ENCODE assay signal across 30 cellular contexts in genomic region chrX:129955682-129956081, GRCh38. TPM values are rescaled to one million over a fixed set of nuclear protein-coding genes. Genes with fewer than 3 reads are reported as not detected.
DNase-seq lines count a peak whose midpoint lies in the region; FAIRE-seq and TF ChIP-seq lines count a peak whose summit lies in the region.
"Had no signal": no experiment of that assay in that cellular context is flagged by ENCODE, and none has a peak within 500 bp of the region (broad histone marks: within the 10 kb centered on the region; RNA-seq: fewer than 3 reads in every experiment).

No MANE protein-coding gene starts in this region.

- H3K36me3 Mint-ChIP-seq in activated CD4-positive, alpha-beta T cell treated with anti-CD3 and anti-CD28 coated beads, Interleukin-2, amount 10 ng/mL, durations not matched to agents 7 days and 5 days (ENCODE audit: low read depth): peaks cover 2% of the 10 kb centered on the region
- H3K36me3 Mint-ChIP-seq in brain: no peaks in the 10 kb centered on the region
- no peaks in the 10 kb centered on the region for H3K36me3 Mint-ChIP-seq in progenitor cell of endocrine pancreas (ENCODE audit: insufficient read depth)

- H3K27ac ChIP-seq in transverse colon: no peak overlapping the region
- H3K27ac ChIP-seq in RWPE1: no peak overlapping the region
- H3K27ac ChIP-seq: A549, ascending aorta, dorsolateral prefrontal cortex, gastrocnemius medialis, testis, uterus had no signal

- peak; percentile 26 for FAIRE-seq in GM12891 (lab: Jason Lieb, UNC)
- FAIRE-seq: A549 had no signal

- no peaks in the 10 kb centered on the region for H3K27me3 ChIP-seq in transverse colon
- H3K27me3 ChIP-seq: ascending aorta, gastrocnemius medialis, testis, uterus had no signal

- no peaks in the 10 kb centered on the region for H3K9me3 Mint-ChIP-seq in activated CD4-positive, alpha-beta T cell treated with anti-CD3 and anti-CD28 coated beads, Interleukin-2, amount 10 ng/mL, durations not matched to agents 7 days and 5 days
- H3K9me3 Mint-ChIP-seq in brain (peaks cover 0 to 19% (median 0%) of the 10 kb centered on the region in 5 experiments), progenitor cell of endocrine pancreas (ENCODE audit: low read depth) (peaks cover 11% of the 10 kb centered on the region)

- no peak overlapping the region for H3K4me3 ChIP-seq in transverse colon
- H3K4me3 ChIP-seq: A549, ascending aorta, dorsolateral prefrontal cortex, gastrocnemius medialis, testis, uterus had no signal

- TF ChIP-seq CTCF in brain (conservative IDR thresholded peaks at IDR 0.05) (no peak), progenitor cell of endocrine pancreas (IDR thresholded peaks at IDR 0.05; ENCODE audit: unreplicated experiment) (no peak), transverse colon (IDR thresholded peaks at IDR 0.05) (no peak), GM10248 (IDR thresholded peaks at IDR 0.05; ENCODE audit: control extremely low read depth, extremely low read depth, low read depth, missing control alignments) (no peak), RWPE1 (conservative IDR thresholded peaks at IDR 0.05; ENCODE audit: low read depth) (no peak)

- no peak for TF ChIP-seq EP300 in transverse colon (IDR thresholded peaks at IDR 0.05; ENCODE audit: low read depth)

- POLR2A ChIA-PET in activated CD4-positive, alpha-beta T cell treated with anti-CD3 and anti-CD28 coated beads, Interleukin-2, amount 10 ng/mL, durations not matched to agents 7 days and 5 days (lab: Charles Lee): no interaction called here
- POLR2A ChIA-PET in GM10248 (lab: Yijun Ruan, JAX) (no interaction called here), RWPE1 (lab: Yijun Ruan, JAX; ENCODE audit: low non-redundant PET) (no interaction called here)

- peaks cover 10% of the 10 kb centered on the region for H3K27me3 Mint-ChIP-seq in activated CD4-positive, alpha-beta T cell treated with anti-CD3 and anti-CD28 coated beads, Interleukin-2, amount 10 ng/mL, durations not matched to agents 7 days and 5 days
- H3K27me3 Mint-ChIP-seq in brain: peaks cover 43% of the 10 kb centered on the region
- H3K27me3 Mint-ChIP-seq in progenitor cell of endocrine pancreas: peaks cover 42% of the 10 kb centered on the region

- H3K4me3 Mint-ChIP-seq in activated CD4-positive, alpha-beta T cell treated with anti-CD3 and anti-CD28 coated beads, Interleukin-2, amount 10 ng/mL, durations not matched to agents 7 days and 5 days: peak overlapping the region; percentile 30
- H3K4me3 Mint-ChIP-seq in brain (peak overlapping the region in 4 of 5 experiments; percentile 20 to 61 (median 29)), progenitor cell of endocrine pancreas (ENCODE audit: low read depth) (peak overlapping the region; percentile 20)

- H3K27ac Mint-ChIP-seq in activated CD4-positive, alpha-beta T cell treated with anti-CD3 and anti-CD28 coated beads, Interleukin-2, amount 10 ng/mL, durations not matched to agents 7 days and 5 days: no peak overlapping the region
- H3K27ac Mint-ChIP-seq in brain: peak overlapping the region in 1 of 5 experiments; percentile 38
- H3K27ac Mint-ChIP-seq in progenitor cell of endocrine pancreas: no peak overlapping the region
- H3K27ac Mint-ChIP-seq: H9 had no signal

- WGBS in transverse colon (ENCODE audit: low coverage in 1 of 2), 2 donors: 96 to 100% methylated on average over 1 to 3 of the region's 3 CpGs

- peaks cover 36% of the 10 kb centered on the region for H3K4me1 Mint-ChIP-seq in activated CD4-positive, alpha-beta T cell treated with anti-CD3 and anti-CD28 coated beads, Interleukin-2, amount 10 ng/mL, durations not matched to agents 7 days and 5 days
- H3K4me1 Mint-ChIP-seq in brain: peaks cover 41% of the 10 kb centered on the region
- H3K4me1 Mint-ChIP-seq in progenitor cell of endocrine pancreas (ENCODE audit: low read depth): peaks cover 9% of the 10 kb centered on the region

- DNase-seq in activated CD4-positive, alpha-beta T cell treated with anti-CD3 and anti-CD28 coated beads, Interleukin-2, amount 10 ng/mL, durations not matched to agents 7 days and 5 days: no peak
- no peak for DNase-seq in activated CD4-positive, alpha-beta T cell treated with anti-CD3 and anti-CD28 coated beads for 48 hours
- DNase-seq in GM12891 (ENCODE audit: insufficient read length, low spot score) (no peak), progenitor cell of endocrine pancreas (ENCODE audit: low spot score, unreplicated experiment) (no peak), transverse colon (no peak), GM10248 (ENCODE audit: extremely low spot score) (no peak), RWPE1 (ENCODE audit: low spot score) (no peak)
- DNase-seq: activated CD8-positive, alpha-beta memory T cell treated with anti-CD3 and anti-CD28 coated beads for 24 hours; activated naive CD4-positive, alpha-beta T cell treated with Interleukin-2 at 50 U/mL for 16 hours; activated T-cell treated with anti-CD3 and anti-CD28 coated beads, Interleukin-2, amount 50 U/mL, for 1 hour; AML-193; caudate nucleus; dorsolateral prefrontal cortex; gastrocnemius medialis; GDM1; H9; hippocampal formation; left colon; mammary epithelial cell; NCI-H1417; NCI-H2029 treated with DMSO at 0.1 percent for 48 hours; NCI-H345; occipital lobe; SHP77 treated with DMSO at 0.1 percent for 48 hours; stimulated activated naive CD8-positive, alpha-beta T cell treated with anti-CD3 and anti-CD28 coated beads, Interleukin-15, Interleukin-2, amounts not matched to agents 100 U/mL and 50 U/mL, for 24 hours; testis; uterus had no signal

- no peaks in the 10 kb centered on the region for H3K36me3 ChIP-seq in transverse colon
- H3K36me3 ChIP-seq: ascending aorta, gastrocnemius medialis, uterus had no signal

- H3K4me1 ChIP-seq in transverse colon: peaks cover 0 to 20% (median 4%) of the 10 kb centered on the region in 4 donors
- H3K4me1 ChIP-seq: ascending aorta, gastrocnemius medialis, uterus had no signal

- CTCF ChIA-PET in activated CD4-positive, alpha-beta T cell treated with anti-CD3 and anti-CD28 coated beads, Interleukin-2, amount 10 ng/mL, durations not matched to agents 7 days and 5 days (lab: Charles Lee): interaction anchor here (0.5 to 1.2 kb wide), 3 partner anchors 8 to 112 kb away, joined by 3 read pairs; partner anchors contain the start of gene ZDHHC9
- CTCF ChIA-PET in GM10248 (lab: Yijun Ruan, JAX) (no interaction called here), RWPE1 (lab: Yijun Ruan, JAX) (no interaction called here)

- in situ Hi-C loops in transverse colon (cut with MboI; ENCODE audit: low pct_ligation_motif_present in 1 of 4, low pct_unique_long_range_greater_than_20kb in 1 of 4, low sequenced_read_pairs in 3 of 4): no loop called here

- intact Hi-C loops in transverse colon (cut with DNase I; ENCODE audit: low total_unique reads): no loop called here

- TF ChIP-seq POLR2A in GM12891 (IDR thresholded peaks at IDR 0.05; ENCODE audit: low read depth, low read length) (no peak), transverse colon (IDR thresholded peaks at IDR 0.05) (no peak)

- H3K9me3 ChIP-seq in transverse colon: no peaks in the 10 kb centered on the region
- H3K9me3 ChIP-seq: A549, ascending aorta, gastrocnemius medialis, testis, uterus had no signal

TF ChIP-seq in GM12891, 5 proteins besides CTCF, POLR2A, EP300 and RAD21:
- no peak for TF ChIP-seq TAF1 (IDR thresholded peaks at IDR 0.05; ENCODE audit: low read depth, low read length)
- TF ChIP-seq SPI1 (IDR thresholded peaks at IDR 0.05; ENCODE audit: low read depth, low read length): no peak
- no peak for TF ChIP-seq PAX5 (IDR thresholded peaks at IDR 0.05; ENCODE audit: insufficient read depth, low read length, severe bottlenecking)
- TF ChIP-seq POU2F2 (IDR thresholded peaks at IDR 0.05; ENCODE audit: low read depth, low read length): no peak
- no peak for TF ChIP-seq POLR2AphosphoS5 (IDR thresholded peaks at IDR 0.05; ENCODE audit: low read depth, low read length)
TF ChIP-seq in GM12891: peak in this region for 0.

RNA-seq across cellular contexts. Expression of gene BCORL1, which starts 26.8 kb away (rescaled TPM):
- 1 to 10 TPM; 4.0 to 4.5 TPM for total RNA-seq in activated CD4-positive, alpha-beta T cell treated with anti-CD3 and anti-CD28 coated beads, Interleukin-2, amount 10 ng/mL, durations not matched to agents 7 days and 5 days
- polyA plus RNA-seq in GM12891 (2012; ENCODE audit: low read depth, missing spikeins): 1.8 TPM
- polyA plus RNA-seq in brain (ENCODE audit: insufficient read depth, low read depth, low replicate concordance): 16.9 TPM
- 38.0 and 40.9 TPM in 2 replicates for total RNA-seq in progenitor cell of endocrine pancreas
- 10 to 100 TPM in 1 of 4 donors, 1 to 10 TPM in 3; 5.6 to 11.6 (median 8.0) TPM for total RNA-seq in transverse colon

RNA-seq across cellular contexts. Expression of gene UTP14A, which starts 49.7 kb away (rescaled TPM):
- total RNA-seq in activated CD4-positive, alpha-beta T cell treated with anti-CD3 and anti-CD28 coated beads, Interleukin-2, amount 10 ng/mL, durations not matched to agents 7 days and 5 days: 10 to 100 TPM; 26.4 to 28.6 TPM
- 22.1 TPM for polyA plus RNA-seq in GM12891 (2012; ENCODE audit: low read depth, missing spikeins)
- 13.6 TPM for polyA plus RNA-seq in brain (ENCODE audit: insufficient read depth, low read depth, low replicate concordance)
- total RNA-seq in progenitor cell of endocrine pancreas: 18.1 and 20.0 TPM in 2 replicates
- total RNA-seq in transverse colon: 10 to 100 TPM in 2 of 4 donors, 1 to 10 TPM in 2; 7.2 to 14.7 (median 11.4) TPM
